Comparison of ENCODE assay signal across 25 cellular contexts in the genomic region with DNA sequence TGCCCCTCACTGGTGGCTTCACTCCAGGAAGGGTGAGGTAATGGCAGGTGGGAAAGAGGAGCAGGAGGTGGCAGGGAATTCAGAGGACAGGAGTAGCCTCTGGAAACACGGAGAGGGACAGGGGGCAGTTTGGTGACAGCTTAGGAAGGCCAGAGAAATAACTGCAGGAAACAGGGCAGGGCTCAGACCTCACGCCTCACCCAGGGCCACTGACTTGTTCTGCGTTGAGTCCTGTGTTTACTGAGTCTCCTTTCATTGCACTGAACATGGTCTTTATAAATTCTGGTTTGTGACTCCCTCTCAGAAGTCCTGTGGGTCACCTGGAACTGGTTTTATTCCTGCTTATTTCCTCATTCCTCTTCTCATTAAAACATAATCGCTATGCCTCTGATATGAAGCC. TPM values are rescaled to one million over a fixed set of nuclear protein-coding genes. Genes with fewer than 3 reads are reported as not detected.
DNase-seq lines count a peak whose midpoint lies in the region; ATAC-seq and TF ChIP-seq lines count a peak whose summit lies in the region.
"Had no signal": no experiment of that assay in that cellular context is flagged by ENCODE, and none has a peak within 500 bp of the region (broad histone marks: within the 10 kb centered on the region; RNA-seq: fewer than 3 reads in every experiment).

No MANE protein-coding gene starts in this region.

- H3K36me3 ChIP-seq in left ventricle myocardium inferior = no peaks in the 10 kb centered on the region
- no peaks in the 10 kb centered on the region for H3K36me3 ChIP-seq in right atrium auricular region
- no peaks in the 10 kb centered on the region for H3K36me3 ChIP-seq in right lobe of liver
- peaks cover 0 to 7% (median 0%) of the 10 kb centered on the region in 3 experiments for H3K36me3 ChIP-seq in naive thymus-derived CD4-positive, alpha-beta T cell (ENCODE audit: control insufficient read depth in 2 of 3, insufficient read depth in 3 of 3, low read length in 3 of 3)
- H3K36me3 ChIP-seq: ascending aorta, sigmoid colon, uterus had no signal

- H3K4me1 ChIP-seq in left ventricle myocardium inferior = peaks cover 43% of the 10 kb centered on the region
- peaks cover 0 to 19% of the 10 kb centered on the region in 2 donors for H3K4me1 ChIP-seq in right atrium auricular region
- H3K4me1 ChIP-seq in right lobe of liver = peaks cover 0 to 11% (median 3%) of the 10 kb centered on the region in 4 donors
- H3K4me1 ChIP-seq in naive thymus-derived CD4-positive, alpha-beta T cell (ENCODE audit: control insufficient read depth in 2 of 2, insufficient read depth in 2 of 2, low read length in 2 of 2) = peaks cover 0 to 9% of the 10 kb centered on the region in 2 donors
- H3K4me1 ChIP-seq: ascending aorta, parathyroid adenoma, sigmoid colon, uterus had no signal

- 29% methylated on average over 4 of the region's 4 CpGs for WGBS in right lobe of liver (ENCODE audit: insufficient coverage, low coverage, low lambda C conversion rate, missing lambda C conversion rate)

- peak overlapping the region; percentile 50 for H3K4me3 Mint-ChIP-seq in type B pancreatic cell
- H3K4me3 Mint-ChIP-seq in naive thymus-derived CD4-positive, alpha-beta T cell = peak overlapping the region in 2 of 10 donors; percentile 20 to 24
- H3K4me3 Mint-ChIP-seq: activated naive CD4-positive, alpha-beta T cell treated with anti-CD3 and anti-CD28 coated beads for 36 hours; activated T-cell treated with anti-CD3 and anti-CD28 coated beads, Interleukin-2, amount 50 U/mL, for 72 hours; natural killer cell treated with Interleukin-12 subunit alpha and Interleukin-12 subunit beta and Interleukin-15 and Interleukin-18, amount 100 ng/mL, for 72 hours had no signal

- H3K9me3 Mint-ChIP-seq in type B pancreatic cell = no peaks in the 10 kb centered on the region
- H3K9me3 Mint-ChIP-seq in naive thymus-derived CD4-positive, alpha-beta T cell = peaks cover 0 to 4% (median 0%) of the 10 kb centered on the region in 11 donors
- H3K9me3 Mint-ChIP-seq: activated naive CD4-positive, alpha-beta T cell treated with anti-CD3 and anti-CD28 coated beads for 36 hours; activated T-cell treated with anti-CD3 and anti-CD28 coated beads, Interleukin-2, amount 50 U/mL, for 72 hours; natural killer cell treated with Interleukin-12 subunit alpha and Interleukin-12 subunit beta and Interleukin-15 and Interleukin-18, amount 100 ng/mL, for 72 hours had no signal

- H3K9me3 ChIP-seq in left ventricle myocardium inferior (replicated peaks) (no peaks in the 10 kb centered on the region), right atrium auricular region (no peaks in the 10 kb centered on the region), right lobe of liver (no peaks in the 10 kb centered on the region)
- no peaks in the 10 kb centered on the region for H3K9me3 ChIP-seq in naive thymus-derived CD4-positive, alpha-beta T cell (ENCODE audit: control insufficient read depth in 2 of 3, low read length in 3 of 3)
- H3K9me3 ChIP-seq: ascending aorta, sigmoid colon, uterus had no signal

- TF ChIP-seq CTCF in left ventricle myocardium inferior (IDR thresholded peaks at IDR 0.05; ENCODE audit: borderline replicate concordance) = no peak
- no peak for TF ChIP-seq CTCF in right atrium auricular region (IDR thresholded peaks at IDR 0.05)
- no peak for TF ChIP-seq CTCF in VCaP (conservative IDR thresholded peaks at IDR 0.05)
- no peak for TF ChIP-seq CTCF in right lobe of liver (IDR thresholded peaks at IDR 0.05)
- no peak for TF ChIP-seq CTCF in type B pancreatic cell (conservative IDR thresholded peaks at IDR 0.05)

- ATAC-seq in right lobe of liver (peak; percentile 41 to 63 (median 48)), HG03571 (IDR thresholded peaks at IDR 0.05; ENCODE audit: unreplicated experiment) (no peak)
- no peak for ATAC-seq in naive thymus-derived CD4-positive, alpha-beta T cell
- ATAC-seq: activated T-cell treated with anti-CD3 and anti-CD28 coated beads, Interleukin-2, amount 50 U/mL, for 72 hours; natural killer cell treated with Interleukin-12 subunit alpha and Interleukin-12 subunit beta and Interleukin-15 and Interleukin-18, amount 100 ng/mL, for 72 hours had no signal

- H3K4me1 Mint-ChIP-seq in type B pancreatic cell (ENCODE audit: unreplicated experiment) = peaks cover 10% of the 10 kb centered on the region
- H3K4me1 Mint-ChIP-seq in naive thymus-derived CD4-positive, alpha-beta T cell = peaks cover 26 to 98% (median 83%) of the 10 kb centered on the region in 7 donors

- no peaks in the 10 kb centered on the region for H3K36me3 Mint-ChIP-seq in type B pancreatic cell
- peaks cover 9 to 39% (median 24%) of the 10 kb centered on the region in 5 donors for H3K36me3 Mint-ChIP-seq in naive thymus-derived CD4-positive, alpha-beta T cell
- H3K36me3 Mint-ChIP-seq: natural killer cell treated with Interleukin-12 subunit alpha and Interleukin-12 subunit beta and Interleukin-15 and Interleukin-18, amount 100 ng/mL, for 72 hours had no signal

- H3K4me3 ChIP-seq in left ventricle myocardium inferior (no peak overlapping the region), right atrium auricular region (no peak overlapping the region), right lobe of liver (peak overlapping the region in 1 of 3 donors; percentile 10)
- H3K4me3 ChIP-seq in naive thymus-derived CD4-positive, alpha-beta T cell (ENCODE audit: low read length) = no peak overlapping the region
- H3K4me3 ChIP-seq: ascending aorta, GM23248, sigmoid colon, uterus had no signal

- intact Hi-C loops in left ventricle myocardium inferior (cut with micrococcal nuclease) = no loop called here
- intact Hi-C loops in right lobe of liver (cut with DNase I) = no loop called here
- intact Hi-C loops in naive thymus-derived CD4-positive, alpha-beta T cell (cut with micrococcal nuclease) = no loop called here

- H3K27ac ChIP-seq in left ventricle myocardium inferior (replicated peaks) (peak overlapping the region; percentile 50), right atrium auricular region (peak overlapping the region in 1 of 2 donors; percentile 15), VCaP (peak overlapping the region; percentile 97), right lobe of liver (peak overlapping the region; percentile 31 to 98 (median 82))
- H3K27ac ChIP-seq in naive thymus-derived CD4-positive, alpha-beta T cell (ENCODE audit: low read depth, low read length) = no peak overlapping the region
- H3K27ac ChIP-seq: ascending aorta, C4-2B, GM23248, parathyroid adenoma, uterus had no signal

- H3K27ac Mint-ChIP-seq in type B pancreatic cell = peak overlapping the region; percentile 82
- H3K27ac Mint-ChIP-seq in naive thymus-derived CD4-positive, alpha-beta T cell = peak overlapping the region in 4 of 9 donors; percentile 44 to 75 (median 56)
- H3K27ac Mint-ChIP-seq: activated naive CD4-positive, alpha-beta T cell treated with anti-CD3 and anti-CD28 coated beads for 36 hours; activated T-cell treated with anti-CD3 and anti-CD28 coated beads, Interleukin-2, amount 50 U/mL, for 72 hours; natural killer cell treated with Interleukin-12 subunit alpha and Interleukin-12 subunit beta and Interleukin-15 and Interleukin-18, amount 100 ng/mL, for 72 hours had no signal

- DNase-seq in left ventricle myocardium inferior (no peak), right atrium auricular region (ENCODE audit: low spot score) (no peak), right lobe of liver (no peak), type B pancreatic cell (ENCODE audit: extremely low spot score, unreplicated experiment) (no peak), anterior cingulate cortex (lab: John Stamatoyannopoulos, UW) (no peak)
- no peak for DNase-seq in naive thymus-derived CD4-positive, alpha-beta T cell
- DNase-seq: ACHN; activated naive CD4-positive, alpha-beta T cell treated with anti-CD3 and anti-CD28 coated beads for 36 hours; activated T-cell treated with anti-CD3 and anti-CD28 coated beads, Interleukin-2, amount 50 U/mL, for 72 hours; DMS 273 treated with DMSO at 0.1 percent for 48 hours; foreskin melanocyte; GM23248; KBM-7; NCI-H1694; NCI-H2227 treated with DMSO at 0.1 percent for 48 hours; NCI-H748 treated with DMSO at 0.1 percent for 48 hours; SIG-M5; sigmoid colon; uterus had no signal

- CTCF ChIA-PET in naive thymus-derived CD4-positive, alpha-beta T cell (lab: Charles Lee) = no interaction called here

- TF ChIP-seq POLR2A in right lobe of liver (IDR thresholded peaks at IDR 0.05) = no peak

- H3K27me3 ChIP-seq in left ventricle myocardium inferior (ENCODE audit: low read depth) (no peaks in the 10 kb centered on the region), right atrium auricular region (no peaks in the 10 kb centered on the region), right lobe of liver (no peaks in the 10 kb centered on the region)
- H3K27me3 ChIP-seq in naive thymus-derived CD4-positive, alpha-beta T cell (ENCODE audit: control insufficient read depth in 2 of 2, insufficient read depth in 2 of 2, low read length in 2 of 2) = no peaks in the 10 kb centered on the region
- H3K27me3 ChIP-seq: ascending aorta, sigmoid colon, uterus had no signal

- POLR2A ChIA-PET in naive thymus-derived CD4-positive, alpha-beta T cell (lab: Charles Lee) = no interaction called here

- H3K27me3 Mint-ChIP-seq in type B pancreatic cell = peaks cover 3% of the 10 kb centered on the region
- H3K27me3 Mint-ChIP-seq in naive thymus-derived CD4-positive, alpha-beta T cell = no peaks in the 10 kb centered on the region

RNA-seq across cellular contexts. Expression of gene ZNF622, which starts 55.2 kb away (rescaled TPM):
- total RNA-seq in left ventricle myocardium inferior = 56.1 TPM
- total RNA-seq in right atrium auricular region = 10 to 100 TPM; 36.7 to 54.9 TPM
- total RNA-seq in right lobe of liver = 10 to 100 TPM; 12.9 to 15.7 (median 14.9) TPM
- 24.3 and 32.5 TPM in 2 replicates for total RNA-seq in type B pancreatic cell (ENCODE audit: low replicate concordance)
- 10 to 100 TPM; 31.8 to 40.7 (median 36.0) TPM for total RNA-seq in naive thymus-derived CD4-positive, alpha-beta T cell
- 10 to 100 TPM; 59.0 to 78.7 TPM for polyA plus RNA-seq in naive thymus-derived CD4-positive, alpha-beta T cell

Comparison
In these comparisons a context has a peak if more than half of its experiments do, and no peak if none do; other contexts are left out.
1. ATAC-seq: peak in right lobe of liver (4 of 4); none in naive thymus-derived CD4-positive, alpha-beta T cell (single experiment) and HG03571 (single experiment).